ENCODE assay signal across 25 cellular contexts in the genomic region with DNA sequence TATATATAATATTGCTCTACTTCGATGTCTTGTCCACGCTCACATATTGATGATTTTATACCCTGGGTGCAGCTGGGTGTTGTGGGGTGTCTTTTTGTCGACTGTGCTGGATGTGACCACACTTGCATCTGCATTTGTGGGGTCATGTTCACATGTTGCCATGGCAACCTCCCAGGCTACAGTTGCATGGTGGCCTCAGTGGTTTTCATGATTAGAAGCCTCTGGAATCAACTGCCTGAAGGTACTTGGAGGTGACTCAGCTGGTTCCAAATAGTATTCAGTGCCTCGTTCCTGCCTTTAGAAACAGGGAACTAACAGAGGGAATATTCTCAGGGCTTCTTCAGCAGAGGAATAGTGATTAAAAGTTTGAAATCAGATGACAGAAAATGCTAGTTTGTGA.
DNase-seq lines count a peak whose midpoint lies in the region; ATAC-seq and TF ChIP-seq lines count a peak whose summit lies in the region.
"Had no signal": no experiment of that assay in that cellular context is flagged by ENCODE, and none has a peak within 500 bp of the region (broad histone marks: within the 10 kb centered on the region; RNA-seq: fewer than 3 reads in every experiment).

No MANE protein-coding gene starts in this region.

- peak overlapping the region; percentile 64 for H3K27ac Mint-ChIP-seq in HFFc6
- H3K27ac Mint-ChIP-seq: activated CD8-positive, alpha-beta T cell treated with anti-CD3 and anti-CD28 coated beads, Interleukin-2, amount 10 ng/mL, durations not matched to agents 7 days and 5 days; activated naive CD8-positive, alpha-beta T cell; nephron progenitor cell had no signal

- no peaks in the 10 kb centered on the region for H3K36me3 ChIP-seq in vagina
- H3K36me3 ChIP-seq: gastroesophageal sphincter, prostate gland, uterus had no signal

- no peaks in the 10 kb centered on the region for H3K27me3 Mint-ChIP-seq in HFFc6 (ENCODE audit: insufficient read depth)
- H3K27me3 Mint-ChIP-seq: activated naive CD8-positive, alpha-beta T cell had no signal

- H3K4me3 Mint-ChIP-seq in HFFc6 = no peak overlapping the region
- H3K4me3 Mint-ChIP-seq: activated CD8-positive, alpha-beta T cell treated with anti-CD3 and anti-CD28 coated beads, Interleukin-2, amount 10 ng/mL, durations not matched to agents 7 days and 5 days; activated naive CD8-positive, alpha-beta T cell; activated T-cell treated with anti-CD3 and anti-CD28 coated beads, Interleukin-2, amount 50 U/mL, for 4 hours; nephron progenitor cell had no signal

- H3K9me3 Mint-ChIP-seq in HFFc6 = no peaks in the 10 kb centered on the region

- H3K36me3 Mint-ChIP-seq in HFFc6 (ENCODE audit: low read depth) = no peaks in the 10 kb centered on the region

- in situ Hi-C loops in astrocyte of the cerebellum (cut with HindIII; ENCODE audit: low sequenced_read_pairs) = no loop called here

- intact Hi-C loops in vagina (cut with DNase I) = no loop called here

- H3K4me1 ChIP-seq in vagina = no peaks in the 10 kb centered on the region
- H3K4me1 ChIP-seq: gastroesophageal sphincter, prostate gland, uterus had no signal

- peak; percentile 25 for DNase-seq in AG20443 (ENCODE audit: low spot score)
- DNase-seq in HFFc6 = peak; percentile 80
- DNase-seq in astrocyte of the cerebellum (ENCODE audit: low read depth) = peak; percentile 5
- DNase-seq in kidney tubule cell (ENCODE audit: low spot score) = peak; percentile 17
- no peak for DNase-seq in vagina (ENCODE audit: extremely low spot score in 2 of 2)
- no peak for DNase-seq in DMS79 treated with DMSO at 0.1 percent for 48 hours (lab: John Stamatoyannopoulos, UW)
- no peak for DNase-seq in GM19240 (ENCODE audit: insufficient read length, low spot score)
- DNase-seq: activated CD8-positive, alpha-beta T cell treated with anti-CD3 and anti-CD28 coated beads, Interleukin-2, amount 10 ng/mL, durations not matched to agents 7 days and 5 days; activated T-cell treated with anti-CD3 and anti-CD28 coated beads, Interleukin-2, amount 50 U/mL, for 4 hours; DND-41; left colon; NCI-H1436 treated with DMSO at 0.1 percent for 48 hours; NCI-H226; NCI-H82; nephron progenitor cell; SK-N-SH; stimulated activated CD4-positive, alpha-beta T cell treated with anti-CD3 and anti-CD28 coated beads, Interleukin-4, amount 100 ng/mL, for 4 hours; substantia nigra; T-helper 9 cell; uterus had no signal

- H3K27ac ChIP-seq in vagina = no peak overlapping the region
- H3K27ac ChIP-seq: gastroesophageal sphincter, prostate gland, uterus had no signal

- H3K4me3 ChIP-seq in astrocyte of the cerebellum (ENCODE audit: low read depth, low read length) (no peak overlapping the region), vagina (no peak overlapping the region)
- H3K4me3 ChIP-seq: gastroesophageal sphincter, prostate gland, uterus had no signal

- no peak for ATAC-seq in GM18502 (IDR thresholded peaks at IDR 0.05; ENCODE audit: poor library complexity, unreplicated experiment)
- ATAC-seq: activated CD8-positive, alpha-beta T cell treated with anti-CD3 and anti-CD28 coated beads, Interleukin-2, amount 10 ng/mL, durations not matched to agents 7 days and 5 days; activated T-cell treated with anti-CD3 and anti-CD28 coated beads, Interleukin-2, amount 50 U/mL, for 4 hours; gastroesophageal sphincter; left colon; Panc1 had no signal

- TF ChIP-seq CTCF in HFFc6 (IDR thresholded peaks at IDR 0.05) = no peak
- TF ChIP-seq CTCF in astrocyte of the cerebellum (IDR thresholded peaks at IDR 0.05; ENCODE audit: low read depth, low read length, missing control alignments) = no peak
- no peak for TF ChIP-seq CTCF in vagina (IDR thresholded peaks at IDR 0.05)

- H3K27me3 ChIP-seq in vagina = no peaks in the 10 kb centered on the region
- H3K27me3 ChIP-seq: gastroesophageal sphincter, uterus had no signal

- no peaks in the 10 kb centered on the region for H3K9me3 ChIP-seq in vagina
- H3K9me3 ChIP-seq: gastroesophageal sphincter, prostate gland, SK-N-SH, uterus had no signal

- peaks cover 12% of the 10 kb centered on the region for H3K4me1 Mint-ChIP-seq in HFFc6 (ENCODE audit: low read depth)
- H3K4me1 Mint-ChIP-seq: nephron progenitor cell had no signal

- no peak for TF ChIP-seq POLR2A in vagina (IDR thresholded peaks at IDR 0.05)

Comparison
In these comparisons a context has a peak if more than half of its experiments do, and no peak if none do; other contexts are left out.
1. DNase-seq: peak in AG20443 (single experiment), HFFc6 (single experiment), astrocyte of the cerebellum (single experiment) and kidney tubule cell (single experiment); none in vagina (0 of 2), DMS79 treated with DMSO at 0.1 percent for 48 hours (single experiment) and GM19240 (single experiment).